ENCODE assay signal across 8 cellular contexts in genomic region chr5:157172408-157172807, GRCh38. TPM values are rescaled to one million over a fixed set of nuclear protein-coding genes. Genes with fewer than 3 reads are reported as not detected.
DNase-seq lines count a peak whose midpoint lies in the region; ATAC-seq and TF ChIP-seq lines count a peak whose summit lies in the region.

No MANE protein-coding gene starts in this region.

- H3K4me3 Mint-ChIP-seq in activated CD4-positive, alpha-beta T cell treated with anti-CD3 and anti-CD28 coated beads, Interleukin-2, amount 10 ng/mL, durations not matched to agents 7 days and 5 days = peak overlapping the region; percentile 71
- peak overlapping the region; percentile 10 for H3K4me3 Mint-ChIP-seq in natural killer cell

- H3K36me3 Mint-ChIP-seq in activated CD4-positive, alpha-beta T cell treated with anti-CD3 and anti-CD28 coated beads, Interleukin-2, amount 10 ng/mL, durations not matched to agents 7 days and 5 days (ENCODE audit: low read depth) = peaks cover 28% of the 10 kb centered on the region
- H3K36me3 Mint-ChIP-seq in natural killer cell = no peaks in the 10 kb centered on the region

- ATAC-seq in GM18861 (IDR thresholded peaks at IDR 0.05; ENCODE audit: unreplicated experiment) = peak; percentile 99
- peak; percentile 99 for ATAC-seq in HG03060 (IDR thresholded peaks at IDR 0.05; ENCODE audit: low read depth, unreplicated experiment)
- ATAC-seq in natural killer cell = peak; percentile 88 to 99 (median 96)

- no peaks in the 10 kb centered on the region for H3K4me1 ChIP-seq in tibial artery

- intact Hi-C loops in natural killer cell (cut with micrococcal nuclease) (no loop called here), tibial artery (cut with DNase I; ENCODE audit: low total_unique reads) (no loop called here)

- H3K27me3 ChIP-seq in tibial artery = no peaks in the 10 kb centered on the region

- POLR2A ChIA-PET in activated CD4-positive, alpha-beta T cell treated with anti-CD3 and anti-CD28 coated beads, Interleukin-2, amount 10 ng/mL, durations not matched to agents 7 days and 5 days (lab: Charles Lee) = interaction anchor here (0.6 to 0.7 kb wide), 3 partner anchors 8 to 24 kb away, joined by 3 read pairs; partner anchors contain the start of gene ITK

- H3K4me3 ChIP-seq in tibial artery = no peak overlapping the region

- no peaks in the 10 kb centered on the region for H3K27me3 Mint-ChIP-seq in activated CD4-positive, alpha-beta T cell treated with anti-CD3 and anti-CD28 coated beads, Interleukin-2, amount 10 ng/mL, durations not matched to agents 7 days and 5 days
- H3K27me3 Mint-ChIP-seq in natural killer cell (ENCODE audit: low read depth in 2 of 2) = no peaks in the 10 kb centered on the region

- H3K4me1 Mint-ChIP-seq in activated CD4-positive, alpha-beta T cell treated with anti-CD3 and anti-CD28 coated beads, Interleukin-2, amount 10 ng/mL, durations not matched to agents 7 days and 5 days = peaks cover 82% of the 10 kb centered on the region
- H3K4me1 Mint-ChIP-seq in natural killer cell = peaks cover 18 to 28% of the 10 kb centered on the region in 2 donors

- DNase-seq in activated CD4-positive, alpha-beta T cell treated with anti-CD3 and anti-CD28 coated beads, Interleukin-2, amount 10 ng/mL, durations not matched to agents 7 days and 5 days = peak; percentile 86
- DNase-seq in natural killer cell = peak; percentile 27
- DNase-seq in DMS 273 treated with DMSO at 0.1 percent for 48 hours (lab: John Stamatoyannopoulos, UW) = no peak
- no peak for DNase-seq in NCI-H1417 (lab: John Stamatoyannopoulos, UW)
- DNase-seq in tibial artery = no peak
- DNase-seq in NCI-H187 treated with DMSO at 0.1 percent for 48 hours (lab: John Stamatoyannopoulos, UW) = no peak

- CTCF ChIA-PET in activated CD4-positive, alpha-beta T cell treated with anti-CD3 and anti-CD28 coated beads, Interleukin-2, amount 10 ng/mL, durations not matched to agents 7 days and 5 days (lab: Charles Lee) = interaction anchor here (0.6 to 1.9 kb wide), 6 partner anchors 10 to 99 kb away, joined by 3 to 9 read pairs (median 4); no protein-coding TSS in a partner anchor

- H3K27ac ChIP-seq in tibial artery = no peak overlapping the region

- no peak for TF ChIP-seq CTCF in natural killer cell (IDR thresholded peaks at IDR 0.05)
- no peak for TF ChIP-seq CTCF in tibial artery (IDR thresholded peaks at IDR 0.05)

- H3K27ac Mint-ChIP-seq in activated CD4-positive, alpha-beta T cell treated with anti-CD3 and anti-CD28 coated beads, Interleukin-2, amount 10 ng/mL, durations not matched to agents 7 days and 5 days = peak overlapping the region; percentile 94
- peak overlapping the region; percentile 59 to 75 for H3K27ac Mint-ChIP-seq in natural killer cell

- no peaks in the 10 kb centered on the region for H3K9me3 ChIP-seq in tibial artery

- no peaks in the 10 kb centered on the region for H3K36me3 ChIP-seq in tibial artery

- peaks cover 18% of the 10 kb centered on the region for H3K9me3 Mint-ChIP-seq in activated CD4-positive, alpha-beta T cell treated with anti-CD3 and anti-CD28 coated beads, Interleukin-2, amount 10 ng/mL, durations not matched to agents 7 days and 5 days
- H3K9me3 Mint-ChIP-seq in natural killer cell = no peaks in the 10 kb centered on the region

RNA-seq across cellular contexts. Expression of gene GARIN3, which starts 6.3 kb away (rescaled TPM):
- not detected for total RNA-seq in activated CD4-positive, alpha-beta T cell treated with anti-CD3 and anti-CD28 coated beads, Interleukin-2, amount 10 ng/mL, durations not matched to agents 7 days and 5 days
- not detected for total RNA-seq in natural killer cell

RNA-seq across cellular contexts. Expression of gene ITK, which starts 8.2 kb away (rescaled TPM):
- total RNA-seq in activated CD4-positive, alpha-beta T cell treated with anti-CD3 and anti-CD28 coated beads, Interleukin-2, amount 10 ng/mL, durations not matched to agents 7 days and 5 days = 100 to 1,000 TPM; 258 to 306 TPM
- total RNA-seq in natural killer cell = 100 to 1,000 TPM; 153 to 188 (median 186) TPM

RNA-seq across cellular contexts. Expression of gene MED7, which starts 29.7 kb away (rescaled TPM):
- total RNA-seq in activated CD4-positive, alpha-beta T cell treated with anti-CD3 and anti-CD28 coated beads, Interleukin-2, amount 10 ng/mL, durations not matched to agents 7 days and 5 days = 10 to 100 TPM; 12.1 to 13.2 TPM
- 10 to 100 TPM in 2 of 3 donors, 1 to 10 TPM in 1; 9.6 to 13.3 (median 12.4) TPM for total RNA-seq in natural killer cell

Comparison
In these comparisons a context has a peak if more than half of its experiments do, and no peak if none do; other contexts are left out.
1. DNase-seq: peak in activated CD4-positive, alpha-beta T cell treated with anti-CD3 and anti-CD28 coated beads, Interleukin-2, amount 10 ng/mL, durations not matched to agents 7 days and 5 days (single experiment) and natural killer cell (single experiment); none in DMS 273 treated with DMSO at 0.1 percent for 48 hours (single experiment), NCI-H1417 (0 of 3), tibial artery (0 of 2) and NCI-H187 treated with DMSO at 0.1 percent for 48 hours (single experiment).
2. Peak in every context shown above with its lines, with median percentiles within 50 percentile points of each other: ATAC-seq.